Comparison of ENCODE assay signal across 35 cellular contexts in genomic region chr1:239455743-239456142, GRCh38.
"Had no signal": no experiment of that assay in that cellular context is flagged by ENCODE, and none has a peak within 500 bp of the region (broad histone marks: within the 10 kb centered on the region; RNA-seq: fewer than 3 reads in every experiment).

No MANE protein-coding gene starts in this region.

- H3K4me1 ChIP-seq: adrenal gland, breast epithelium had no signal

- H3K27ac ChIP-seq: adrenal gland, body of pancreas, brain microvascular endothelial cell, breast epithelium, WERI-Rb-1 had no signal

- H3K4me3 ChIP-seq: adrenal gland, body of pancreas, breast epithelium had no signal

- H3K4me3 Mint-ChIP-seq: activated CD4-positive, alpha-beta memory T cell treated with anti-CD3 and anti-CD28 coated beads for 36 hours; activated CD4-positive, alpha-beta T cell treated with anti-CD3 and anti-CD28 coated beads for 36 hours; activated CD8-positive, alpha-beta T cell treated with anti-CD3 and anti-CD28 coated beads for 36 hours; activated naive CD4-positive, alpha-beta T cell treated with anti-CD3 and anti-CD28 coated beads for 36 hours; activated naive CD8-positive, alpha-beta T cell treated with anti-CD3 and anti-CD28 coated beads for 36 hours; activated T-cell treated with anti-CD3 and anti-CD28 coated beads, Interleukin-2, amount 50 U/mL, for 4 hours; activated T-cell treated with anti-CD3 and anti-CD28 coated beads, Interleukin-2, amount 50 U/mL, for 72 hours; activated T-helper 1 cell treated with anti-CD3 and anti-CD28 coated beads, Interleukin-12 subunit alpha, Interleukin-12 subunit beta, Interleukin-2, Interleukin-4 antibody, amounts not matched to agents 30 ng/mL and 10 ng/mL and 1 ng/mL, durations not matched to agents 14 hours and 24 hours and 36 hours; activated T-helper 17 cell treated with anti-CD3 and anti-CD28 coated beads, Interleukin-2, amount 50 U/mL, for 72 hours; T-cell; T-helper 17 cell; WTC11 had no signal

- DNase-seq: activated CD4-positive, alpha-beta memory T cell treated with anti-CD3 and anti-CD28 coated beads for 36 hours; activated CD4-positive, alpha-beta T cell treated with anti-CD3 and anti-CD28 coated beads for 1 hour; activated CD4-positive, alpha-beta T cell treated with anti-CD3 and anti-CD28 coated beads for 36 hours; activated CD4-positive, alpha-beta T cell treated with anti-CD3 and anti-CD28 coated beads for 48 hours; activated CD4-positive, alpha-beta T cell treated with anti-CD3 and anti-CD28 coated beads, Interleukin-2, amount 50 U/mL, for 1 hour; activated CD4-positive, alpha-beta T cell treated with anti-CD3 and anti-CD28 coated beads, Interleukin-2, amount 50 U/mL, for 4 hours; activated CD4-positive, CD25-positive, alpha-beta regulatory T cell; activated CD8-positive, alpha-beta memory T cell treated with anti-CD3 and anti-CD28 coated beads, Interleukin-2, amount 50 U/mL, for 4 hours; activated CD8-positive, alpha-beta T cell treated with anti-CD3 and anti-CD28 coated beads for 36 hours; activated effector memory CD4-positive, alpha-beta T cell treated with anti-CD3 and anti-CD28 coated beads, Interleukin-2, amount 50 U/mL, for 16 hours; activated gamma-delta T cell treated with Interleukin-2 at 50 U/mL for 16 hours; activated naive CD4-positive, alpha-beta T cell; activated naive CD4-positive, alpha-beta T cell treated with anti-CD3 and anti-CD28 coated beads for 36 hours; activated naive CD4-positive, alpha-beta T cell treated with anti-CD3 and anti-CD28 coated beads, Interleukin-2, amount 50 U/mL, for 16 hours; activated naive CD8-positive, alpha-beta T cell treated with anti-CD3 and anti-CD28 coated beads for 36 hours; activated T-cell treated with anti-CD3 and anti-CD28 coated beads for 4 hours; activated T-cell treated with anti-CD3 and anti-CD28 coated beads, Interleukin-2, amount 50 U/mL, for 1 hour; activated T-cell treated with anti-CD3 and anti-CD28 coated beads, Interleukin-2, amount 50 U/mL, for 4 hours; activated T-cell treated with anti-CD3 and anti-CD28 coated beads, Interleukin-2, amount 50 U/mL, for 72 hours; adrenal gland; amniotic stem cell; aorta; body of pancreas; brain microvascular endothelial cell; central memory CD4-positive, alpha-beta T cell; T-cell; T-helper 17 cell; WERI-Rb-1 had no signal

- H3K36me3 Mint-ChIP-seq: activated CD4-positive, alpha-beta memory T cell treated with anti-CD3 and anti-CD28 coated beads for 36 hours; activated naive CD4-positive, alpha-beta T cell treated with anti-CD3 and anti-CD28 coated beads, Interleukin-2, amount 50 U/mL, for 72 hours; T-cell had no signal

- H3K27me3 Mint-ChIP-seq: activated CD4-positive, alpha-beta memory T cell treated with anti-CD3 and anti-CD28 coated beads for 36 hours; activated CD4-positive, alpha-beta T cell treated with anti-CD3 and anti-CD28 coated beads for 36 hours; activated CD8-positive, alpha-beta T cell treated with anti-CD3 and anti-CD28 coated beads for 36 hours; activated naive CD8-positive, alpha-beta T cell treated with anti-CD3 and anti-CD28 coated beads for 36 hours; activated T-helper 17 cell treated with anti-CD3 and anti-CD28 coated beads, Interleukin-2, amount 50 U/mL, for 72 hours; T-cell; T-helper 17 cell had no signal

- H3K36me3 ChIP-seq: adrenal gland, brain microvascular endothelial cell, breast epithelium, WERI-Rb-1 had no signal

- H3K27ac Mint-ChIP-seq: activated CD4-positive, alpha-beta memory T cell treated with anti-CD3 and anti-CD28 coated beads for 36 hours; activated CD4-positive, alpha-beta T cell treated with anti-CD3 and anti-CD28 coated beads for 36 hours; activated CD8-positive, alpha-beta T cell treated with anti-CD3 and anti-CD28 coated beads for 36 hours; activated naive CD4-positive, alpha-beta T cell treated with anti-CD3 and anti-CD28 coated beads for 36 hours; activated naive CD4-positive, alpha-beta T cell treated with anti-CD3 and anti-CD28 coated beads, Interleukin-2, amount 50 U/mL, for 72 hours; activated naive CD8-positive, alpha-beta T cell treated with anti-CD3 and anti-CD28 coated beads for 36 hours; activated T-cell treated with anti-CD3 and anti-CD28 coated beads, Interleukin-2, amount 50 U/mL, for 72 hours; activated T-helper 1 cell treated with anti-CD3 and anti-CD28 coated beads, Interleukin-12 subunit alpha, Interleukin-12 subunit beta, Interleukin-2, Interleukin-4 antibody, amounts not matched to agents 30 ng/mL and 10 ng/mL and 1 ng/mL, durations not matched to agents 14 hours and 24 hours and 36 hours; activated T-helper 17 cell treated with anti-CD3 and anti-CD28 coated beads, Interleukin-2, amount 50 U/mL, for 72 hours; T-cell; T-helper 17 cell; WTC11 had no signal

- FAIRE-seq: astrocyte had no signal

- H3K27me3 ChIP-seq: adrenal gland, body of pancreas, brain microvascular endothelial cell, breast epithelium had no signal

- H3K9me3 ChIP-seq: adrenal gland, body of pancreas, breast epithelium had no signal

- ATAC-seq: activated CD4-positive, alpha-beta T cell treated with anti-CD3 and anti-CD28 coated beads for 36 hours; activated CD4-positive, CD25-positive, alpha-beta regulatory T cell treated with anti-CD3 and anti-CD28 coated beads, Interleukin-2, amount 50 U/mL, for 24 hours; activated CD8-positive, alpha-beta T cell treated with anti-CD3 and anti-CD28 coated beads for 36 hours; activated naive CD4-positive, alpha-beta T cell treated with anti-CD3 and anti-CD28 coated beads, Interleukin-2, amount 50 U/mL, for 72 hours; activated T-cell treated with anti-CD3 and anti-CD28 coated beads, Interleukin-2, amount 50 U/mL, for 4 hours; activated T-cell treated with anti-CD3 and anti-CD28 coated beads, Interleukin-2, amount 50 U/mL, for 72 hours; activated T-helper 17 cell treated with anti-CD3 and anti-CD28 coated beads, Interleukin-2, amount 50 U/mL, for 72 hours; body of pancreas; T-cell; T-helper 17 cell; WTC11 had no signal

- H3K9me3 Mint-ChIP-seq: activated T-helper 17 cell treated with anti-CD3 and anti-CD28 coated beads, Interleukin-2, amount 50 U/mL, for 72 hours had no signal
